In genomic region chr20:64041040-64041780, GRCh38 we compare ENCODE assay signal across 1 cellular context.
TF ChIP-seq lines count a peak whose summit lies in the region.

No MANE protein-coding gene starts in this region.

TF ChIP-seq in HepG2, 621 proteins besides CTCF, POLR2A, EP300 and RAD21 (continued from another document and continues in another):
- TF ChIP-seq ZBED4 (CRISPR knock-in tag; IDR thresholded peaks at IDR 0.05; ENCODE audit: borderline replicate concordance) (no peak), SP2 (CRISPR knock-in tag; IDR thresholded peaks at IDR 0.05) (no peak), ZNF841 (CRISPR knock-in tag; IDR thresholded peaks at IDR 0.05; ENCODE audit: borderline replicate concordance) (no peak), ZNF772 (CRISPR knock-in tag; IDR thresholded peaks at IDR 0.05) (peak; percentile 90; the same call in 1 of the 2 replicates), REPIN1 (CRISPR knock-in tag; IDR thresholded peaks at IDR 0.05; ENCODE audit: borderline replicate concordance, low read depth) (peak; percentile 44; the same call in 1 of the 2 replicates), ZNF580 (CRISPR knock-in tag; IDR thresholded peaks at IDR 0.05; ENCODE audit: borderline replicate concordance, low read depth) (no peak), FOXA1 (IDR thresholded peaks at IDR 0.05) (no peak), FOXA1 (CRISPR knock-in tag; IDR thresholded peaks at IDR 0.05) (peak; percentile 21; the same call in 1 of the 2 replicates), RBM39 (IDR thresholded peaks at IDR 0.05; ENCODE audit: low read depth, low read length, poor library complexity, severe bottlenecking) (no peak), MEF2D (CRISPR knock-in tag; IDR thresholded peaks at IDR 0.05) (0 out of 2 replicates have a peak, but pooled peaks have one; percentile 52), TRIM22 (IDR thresholded peaks at IDR 0.05) (no peak), SIX4 (CRISPR knock-in tag; IDR thresholded peaks at IDR 0.05) (peak; percentile 61; the same call in 1 of the 2 replicates), THAP7 (CRISPR knock-in tag; IDR thresholded peaks at IDR 0.05) (no peak; the same call in 1 of the 2 replicates), ZNF225 (CRISPR knock-in tag; IDR thresholded peaks at IDR 0.05) (peak; percentile 67; the same call in 1 of the 2 replicates), SMAD9 (CRISPR knock-in tag; IDR thresholded peaks at IDR 0.05) (0 out of 2 replicates have a peak, but pooled peaks have one; percentile 3), UBTF (CRISPR knock-in tag; IDR thresholded peaks at IDR 0.05) (peak; percentile 79; the same call in 1 of the 2 replicates), SAP130 (CRISPR knock-in tag; IDR thresholded peaks at IDR 0.05; ENCODE audit: low read depth) (peak; percentile 80; the same call in 1 of the 2 replicates), KDM3A (CRISPR knock-in tag; IDR thresholded peaks at IDR 0.05; ENCODE audit: low read depth) (no peak), RXRA (CRISPR knock-in tag; IDR thresholded peaks at IDR 0.05) (0 out of 2 replicates have a peak, but pooled peaks have one; percentile 30), MAFG (CRISPR knock-in tag; IDR thresholded peaks at IDR 0.05) (no peak), ZNF460 (CRISPR knock-in tag; IDR thresholded peaks at IDR 0.05; ENCODE audit: borderline replicate concordance) (no peak), GABPA (IDR thresholded peaks at IDR 0.05; ENCODE audit: low read depth, low read length) (no peak), GABPA (CRISPR knock-in tag; IDR thresholded peaks at IDR 0.05; ENCODE audit: low read depth) (0 out of 2 replicates have a peak, but pooled peaks have one; percentile 6), FOXM1 (CRISPR knock-in tag; IDR thresholded peaks at IDR 0.05) (no peak), RELA (CRISPR knock-in tag; IDR thresholded peaks at IDR 0.05) (peak; percentile 80; the same call in 1 of the 2 replicates), TCF12 (IDR thresholded peaks at IDR 0.05) (no peak), TCF12 (CRISPR knock-in tag; IDR thresholded peaks at IDR 0.05) (0 out of 2 replicates have a peak, but pooled peaks have one; percentile 19), ZBTB21 (CRISPR knock-in tag; IDR thresholded peaks at IDR 0.05) (peak; percentile 48; the same call in 1 of the 2 replicates), ZNF333 (CRISPR knock-in tag; IDR thresholded peaks at IDR 0.05; ENCODE audit: borderline replicate concordance) (no peak), ZNF251 (CRISPR knock-in tag; IDR thresholded peaks at IDR 0.05) (0 out of 2 replicates have a peak, but pooled peaks have one; percentile 75), FOSL2 (CRISPR knock-in tag; IDR thresholded peaks at IDR 0.05) (peak; percentile 61), NR2C2 (CRISPR knock-in tag; IDR thresholded peaks at IDR 0.05; ENCODE audit: borderline replicate concordance) (peak; percentile 61; the same call in 1 of the 2 replicates), CAMTA2 (CRISPR knock-in tag; IDR thresholded peaks at IDR 0.05; ENCODE audit: borderline replicate concordance) (no peak), U2AF2 (IDR thresholded peaks at IDR 0.05; ENCODE audit: low read depth, low read length) (peak; percentile 55; the same call in 1 of the 2 replicates), YEATS4 (CRISPR knock-in tag; IDR thresholded peaks at IDR 0.05; ENCODE audit: borderline replicate concordance) (peak; percentile 73), ATF4 (CRISPR knock-in tag; IDR thresholded peaks at IDR 0.05) (peak in 1 of 2 experiments; percentile 33; a peak in 1 of 4 replicates), ZNF136 (CRISPR knock-in tag; IDR thresholded peaks at IDR 0.05; ENCODE audit: low read depth) (no peak), ZGPAT (CRISPR knock-in tag; IDR thresholded peaks at IDR 0.05) (no peak; the same call in 1 of the 2 replicates), KLF16 (CRISPR knock-in tag; IDR thresholded peaks at IDR 0.05) (peak in 1 of 2 experiments; percentile 67; a peak in 2 of 4 replicates), RBAK (CRISPR knock-in tag; IDR thresholded peaks at IDR 0.05) (no peak), BRF2 (CRISPR knock-in tag; IDR thresholded peaks at IDR 0.05) (no peak; the same call in 1 of the 2 replicates), ZNF281 (CRISPR knock-in tag; IDR thresholded peaks at IDR 0.05; ENCODE audit: borderline replicate concordance) (peak; percentile 81; the same call in 1 of the 2 replicates)
